Comparison of ENCODE assay signal across 9 cellular contexts in genomic region chr3:42090973-42091731, GRCh38. TPM values are rescaled to one million over a fixed set of nuclear protein-coding genes. Genes with fewer than 3 reads are reported as not detected.
A peak's percentile ranks its signal among the peaks of the same experiment; 100 is the strongest.
DNase-seq lines count a peak whose midpoint lies in the region; ATAC-seq, FAIRE-seq and TF ChIP-seq lines count a peak whose summit lies in the region.
"Had no signal": no experiment of that assay in that cellular context is flagged by ENCODE, and none has a peak within 500 bp of the region (broad histone marks: within the 10 kb centered on the region; RNA-seq: fewer than 3 reads in every experiment).

Gene TRAK1 (plus strand): TSS chr3:42091357. CDS start chr3:42091470, 113 bp downstream.

- H3K9me3 ChIP-seq in BLaER1 (0 out of 2 replicates have a peak, but pooled peaks cover 3% of the 10 kb centered on the region), T-helper 17 cell (ENCODE audit: control insufficient read depth, low read length, poor library complexity, severe bottlenecking) (no peaks in the 10 kb centered on the region)

- TF ChIP-seq CTCF in fibroblast of pulmonary artery (IDR thresholded peaks at IDR 0.05; ENCODE audit: low read length, missing control alignments) (no peak), omental fat pad (IDR thresholded peaks at IDR 0.05) (no peak)

- H3K27me3 ChIP-seq in BLaER1 = no peaks in the 10 kb centered on the region

- H4K20me1 ChIP-seq in BLaER1 = peaks cover 94% of the 10 kb centered on the region

- peaks cover 48% of the 10 kb centered on the region for H3K4me1 Mint-ChIP-seq in T-helper 17 cell

- no peak for FAIRE-seq in GM12892 (lab: Jason Lieb, UNC)
- FAIRE-seq: endometrium had no signal

- peaks cover 10% of the 10 kb centered on the region for H3K36me3 Mint-ChIP-seq in T-helper 17 cell (ENCODE audit: low read depth)

- peaks cover 86% of the 10 kb centered on the region for H3K36me3 ChIP-seq in BLaER1

- H3K4me3 ChIP-seq in BLaER1 (no peak within 1 kb of the TSS), fibroblast of pulmonary artery (replicated peaks; ENCODE audit: low read depth, low read length) (peak within 1 kb of the TSS; percentile 11)

- peak within 1 kb of the TSS; percentile 78 for H3K27ac Mint-ChIP-seq in T-helper 17 cell

- no peaks in the 10 kb centered on the region for H3K27me3 Mint-ChIP-seq in T-helper 17 cell

- H3K4me1 ChIP-seq in BLaER1 = peaks cover 38% of the 10 kb centered on the region

- 0 out of 2 replicates have a peak within 1 kb of the TSS, but pooled peaks have one; percentile 15 for H3K4me2 ChIP-seq in BLaER1

- DNase-seq in T-helper 17 cell (no peak), fibroblast of pulmonary artery (ENCODE audit: low read depth) (peak; percentile 82), omental fat pad (ENCODE audit: low spot score) (no peak), erythroblast (lab: John Stamatoyannopoulos, UW) (no peak), GM12892 (ENCODE audit: insufficient read length) (no peak)

- peak; percentile 20 for ATAC-seq in T-helper 17 cell
- ATAC-seq in omental fat pad (ENCODE audit: low FRiP score) = peak; percentile 24
- ATAC-seq in GM21723 (IDR thresholded peaks at IDR 0.05; ENCODE audit: unreplicated experiment) = no peak
- no peak for ATAC-seq in GM18502 (IDR thresholded peaks at IDR 0.05; ENCODE audit: poor library complexity, unreplicated experiment)

- no peak for TF ChIP-seq POLR2A in erythroblast (IDR thresholded peaks at IDR 0.05; ENCODE audit: low read length)
- no peak for TF ChIP-seq POLR2A in GM12892 (IDR thresholded peaks at IDR 0.05; ENCODE audit: low read depth, low read length)

- no peak within 1 kb of the TSS for H3K9ac ChIP-seq in BLaER1

- H3K27ac ChIP-seq in BLaER1 = peak within 1 kb of the TSS; percentile 54

- peak within 1 kb of the TSS; percentile 64 for H3K4me3 Mint-ChIP-seq in T-helper 17 cell

RNA-seq across cellular contexts. Expression of gene TRAK1, which starts in this region (rescaled TPM):
- total RNA-seq in T-helper 17 cell (10 to 100 TPM; 22.6 to 23.8 TPM), omental fat pad (10 to 100 TPM; 21.4 to 42.9 (median 37.0) TPM)
- polyA plus RNA-seq in GM12892 (2012; ENCODE audit: missing spikeins) = 20.9 TPM

Comparison
In these comparisons a context has a peak if more than half of its experiments do, and no peak if none do; other contexts are left out.
1. ATAC-seq: peak in T-helper 17 cell (single experiment) and omental fat pad (single experiment); none in GM21723 (single experiment) and GM18502 (single experiment).